25 cellular contexts compared by ENCODE assay signal in genomic region chr5:1760656-1761452, GRCh38. TPM values are rescaled to one million over a fixed set of nuclear protein-coding genes. Genes with fewer than 3 reads are reported as not detected.
A peak's percentile ranks its signal among the peaks of the same experiment; 100 is the strongest.
DNase-seq lines count a peak whose midpoint lies in the region; ATAC-seq and TF ChIP-seq lines count a peak whose summit lies in the region.
"Had no signal": no experiment of that assay in that cellular context is flagged by ENCODE, and none has a peak within 500 bp of the region (broad histone marks: within the 10 kb centered on the region; RNA-seq: fewer than 3 reads in every experiment).

No MANE protein-coding gene starts in this region.

- H3K4me3 ChIP-seq in right lobe of liver, result no peak overlapping the region
- H3K4me3 ChIP-seq in stomach, result no peak overlapping the region
- H3K4me3 ChIP-seq: adrenal gland, breast epithelium, PC-9, psoas muscle had no signal

- H3K27ac ChIP-seq in right lobe of liver (no peak overlapping the region), stomach (no peak overlapping the region)
- H3K27ac ChIP-seq: adrenal gland, breast epithelium, HL-60, PC-9, psoas muscle had no signal

- peak in 1 of 4 donors; percentile 16 for ATAC-seq in right lobe of liver
- no peak for ATAC-seq in GM21825 (IDR thresholded peaks at IDR 0.05; ENCODE audit: unreplicated experiment)
- ATAC-seq: psoas muscle had no signal

- TF ChIP-seq EP300 in stomach (IDR thresholded peaks at IDR 0.05), result no peak

- H3K27me3 ChIP-seq in right lobe of liver (no peaks in the 10 kb centered on the region), stomach (peaks cover 0 to 62% (median 8%) of the 10 kb centered on the region in 3 donors)
- H3K27me3 ChIP-seq: adrenal gland, breast epithelium had no signal

- 55% methylated on average over 7 of the region's 28 CpGs for WGBS in right lobe of liver (ENCODE audit: insufficient coverage, low coverage, low lambda C conversion rate, missing lambda C conversion rate)
- 74 to 78% (median 75%) methylated on average over 27 to 28 of the region's 28 CpGs for WGBS in stomach, 5 donors

- H3K36me3 ChIP-seq in right lobe of liver, result no peaks in the 10 kb centered on the region
- H3K36me3 ChIP-seq in stomach, result no peaks in the 10 kb centered on the region
- H3K36me3 ChIP-seq: adrenal gland, breast epithelium had no signal

- intact Hi-C loops in right lobe of liver (cut with DNase I), result loop anchor here in 1 of 2 donors (10.0 kb wide), 1 partner anchor 254 kb away; no protein-coding TSS in a partner anchor
- intact Hi-C loops in stomach (cut with DNase I; ENCODE audit: low total_unique reads), result loop anchor here (10.0 kb wide), 1 partner anchor 284 kb away; no protein-coding TSS in a partner anchor

- H3K9me3 ChIP-seq in right lobe of liver (no peaks in the 10 kb centered on the region), stomach (peaks cover 0 to 4% (median 0%) of the 10 kb centered on the region in 4 donors)
- H3K9me3 ChIP-seq: adrenal gland, psoas muscle had no signal

- peak; percentile 44 for DNase-seq in activated CD8-positive, alpha-beta memory T cell treated with anti-CD3 and anti-CD28 coated beads for 24 hours
- DNase-seq in activated CD8-positive, alpha-beta memory T cell treated with anti-CD3 and anti-CD28 coated beads, Interleukin-2, amount 50 U/mL, for 4 hours, result no peak
- DNase-seq in activated CD8-positive, alpha-beta memory T cell treated with anti-CD3 and anti-CD28 coated beads, Interleukin-2, amount 50 U/mL, for 48 hours, result peak; percentile 29
- peak; percentile 7 to 46 (median 37) for DNase-seq in right lobe of liver
- DNase-seq in stomach, result peak; percentile 19
- DNase-seq in NCI-H510A (lab: John Stamatoyannopoulos, UW), result no peak
- no peak for DNase-seq in SW 1271 (lab: John Stamatoyannopoulos, UW)
- DNase-seq: 8988T; activated gamma-delta T cell; AML-193; COR-L47; cortex of kidney; NCI-H1105 treated with DMSO at 0.1 percent for 48 hours; NCI-H446 treated with DMSO at 0.1 percent for 48 hours; PC-9; psoas muscle; SIG-M5; small intestine; stimulated activated CD4-positive, alpha-beta T cell treated with anti-CD3 and anti-CD28 coated beads, Interleukin-2, amount 100 ng/mL, for 48 hours; stimulated activated naive CD4-positive, alpha-beta T cell treated with Interleukin-2 at 50 U/mL for 16 hours; trophoblast cell had no signal

- TF ChIP-seq CTCF in right lobe of liver (IDR thresholded peaks at IDR 0.05) (no peak), stomach (IDR thresholded peaks at IDR 0.05) (no peak)

- TF ChIP-seq POLR2A in right lobe of liver (IDR thresholded peaks at IDR 0.05) (no peak), stomach (IDR thresholded peaks at IDR 0.05) (no peak)

- no peaks in the 10 kb centered on the region for H3K4me1 ChIP-seq in right lobe of liver
- H3K4me1 ChIP-seq in stomach, result no peaks in the 10 kb centered on the region
- H3K4me1 ChIP-seq: adrenal gland, breast epithelium, psoas muscle had no signal

RNA-seq across cellular contexts. Expression of gene MRPL36, which starts 38.8 kb away (rescaled TPM):
- total RNA-seq in right lobe of liver (10 to 100 TPM; 30.7 to 40.0 (median 35.5) TPM), stomach (10 to 100 TPM in 4 of 5 donors, 1 to 10 TPM in 1; 4.9 to 96.9 (median 26.7) TPM)
- 100 to 1,000 TPM in 1 of 3 donors, 10 to 100 TPM in 2; 67.4 to 101 (median 90.0) TPM for polyA plus RNA-seq in stomach

RNA-seq across cellular contexts. Expression of gene NDUFS6, which starts 40.4 kb away (rescaled TPM):
- total RNA-seq in right lobe of liver, result 10 to 100 TPM; 16.5 to 57.5 (median 23.7) TPM
- 10 to 100 TPM in 4 of 5 donors, not detected in 1; 12.8 to 86.0 (median 39.7) TPM for total RNA-seq in stomach
- polyA plus RNA-seq in stomach, result 10 to 100 TPM; 92.6 to 95.0 (median 93.3) TPM

Comparison
In these comparisons a context has a peak if more than half of its experiments do, and no peak if none do; other contexts are left out.
1. DNase-seq: peak in activated CD8-positive, alpha-beta memory T cell treated with anti-CD3 and anti-CD28 coated beads for 24 hours (single experiment), activated CD8-positive, alpha-beta memory T cell treated with anti-CD3 and anti-CD28 coated beads, Interleukin-2, amount 50 U/mL, for 48 hours (single experiment), right lobe of liver (3 of 3) and stomach (single experiment); none in activated CD8-positive, alpha-beta memory T cell treated with anti-CD3 and anti-CD28 coated beads, Interleukin-2, amount 50 U/mL, for 4 hours (single experiment), NCI-H510A (single experiment) and SW 1271 (0 of 2).